ENCODE assay signal across 8 cellular contexts in the genomic region with DNA sequence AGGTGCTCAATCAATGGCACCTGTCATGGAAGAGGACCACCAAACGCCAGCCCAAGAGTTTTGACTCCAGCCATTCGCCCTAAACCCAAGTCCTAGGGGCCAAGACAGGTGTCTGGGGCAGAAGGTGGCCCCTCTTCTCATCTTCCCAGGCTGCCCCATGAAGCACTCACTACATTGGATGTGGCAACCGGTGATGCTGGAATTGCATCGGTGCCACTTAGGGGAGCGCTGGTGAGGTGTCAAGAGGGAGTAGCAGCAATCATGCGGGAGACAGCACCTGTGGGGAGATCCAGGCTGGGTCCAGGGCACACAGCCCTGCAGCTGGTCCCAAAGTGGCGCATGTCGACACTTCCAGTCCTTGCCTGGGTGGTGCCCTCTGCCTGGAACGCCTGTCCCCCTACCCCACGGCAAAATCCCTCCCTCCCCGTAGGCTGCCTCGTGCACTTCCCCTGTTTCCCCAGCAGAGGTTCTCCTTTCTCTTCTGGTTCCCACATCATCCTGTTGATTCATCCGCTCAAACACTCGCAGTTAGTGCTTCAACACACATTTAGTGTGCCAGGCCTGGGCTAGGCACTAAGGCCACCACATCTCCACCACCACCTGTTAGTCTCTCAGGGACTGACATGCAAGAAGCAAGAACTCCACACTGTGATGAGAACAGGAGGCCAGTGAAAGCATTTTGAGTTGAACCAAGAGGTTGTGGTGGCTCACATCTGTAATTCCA. TPM values are rescaled to one million over a fixed set of nuclear protein-coding genes. Genes with fewer than 3 reads are reported as not detected.
DNase-seq lines count a peak whose midpoint lies in the region; ATAC-seq and TF ChIP-seq lines count a peak whose summit lies in the region.

No MANE protein-coding gene starts in this region.

- no peaks in the 10 kb centered on the region for H3K36me3 ChIP-seq in gastroesophageal sphincter
- no peaks in the 10 kb centered on the region for H3K36me3 ChIP-seq in parathyroid adenoma (ENCODE audit: control insufficient read depth, insufficient read depth, low read length)

- H3K79me2 ChIP-seq in parathyroid adenoma: no peaks in the 10 kb centered on the region

- H3K4me3 Mint-ChIP-seq in activated T-cell treated with anti-CD3 and anti-CD28 coated beads, Interleukin-2, amount 50 U/mL, for 24 hours: no peak overlapping the region

- H3K9ac ChIP-seq in parathyroid adenoma: no peak overlapping the region

- H3K36me3 Mint-ChIP-seq in activated T-cell treated with anti-CD3 and anti-CD28 coated beads, Interleukin-2, amount 50 U/mL, for 24 hours (ENCODE audit: low read depth): no peaks in the 10 kb centered on the region

- H3K27ac ChIP-seq in gastroesophageal sphincter (no peak overlapping the region), parathyroid adenoma (no peak overlapping the region)

- H3K27ac Mint-ChIP-seq in activated T-cell treated with anti-CD3 and anti-CD28 coated beads, Interleukin-2, amount 50 U/mL, for 24 hours: no peak overlapping the region

- WGBS in gastroesophageal sphincter (ENCODE audit: low coverage in 1 of 2), 2 donors: 9 to 26% methylated on average over 6 to 7 of the region's 14 CpGs

- TF ChIP-seq CTCF in GM12872 (IDR thresholded peaks at IDR 0.05; ENCODE audit: insufficient read depth, low read depth, low read length): peak; percentile 85
- peak; percentile 50 to 81 (median 74) for TF ChIP-seq CTCF in gastroesophageal sphincter (IDR thresholded peaks at IDR 0.05)
- TF ChIP-seq CTCF in parathyroid adenoma (IDR thresholded peaks at IDR 0.05): peak; percentile 49

- H3K4me1 ChIP-seq in gastroesophageal sphincter (peaks cover 0 to 3% (median 3%) of the 10 kb centered on the region in 3 donors), parathyroid adenoma (no peaks in the 10 kb centered on the region)

- no peak for TF ChIP-seq EP300 in gastroesophageal sphincter (IDR thresholded peaks at IDR 0.05)

- peaks cover 0 to 3% (median 0%) of the 10 kb centered on the region in 3 donors for H3K9me3 ChIP-seq in gastroesophageal sphincter
- no peaks in the 10 kb centered on the region for H3K9me3 ChIP-seq in parathyroid adenoma (ENCODE audit: control insufficient read depth, low read length)

- no peaks in the 10 kb centered on the region for H3K27me3 ChIP-seq in gastroesophageal sphincter
- no peaks in the 10 kb centered on the region for H3K27me3 ChIP-seq in parathyroid adenoma (ENCODE audit: control insufficient read depth, insufficient read depth, low read length)

- peaks cover 8% of the 10 kb centered on the region for H3K4me1 Mint-ChIP-seq in activated T-cell treated with anti-CD3 and anti-CD28 coated beads, Interleukin-2, amount 50 U/mL, for 24 hours (ENCODE audit: low read depth)

- in situ Hi-C loops in ACHN (cut with HindIII; ENCODE audit: low pct_ligation_motif_present, low pct_unique_long_range_greater_than_20kb, low sequenced_read_pairs): no loop called here

- H3K4me2 ChIP-seq in parathyroid adenoma (ENCODE audit: low read length): no peak overlapping the region

- no peaks in the 10 kb centered on the region for H3K9me3 Mint-ChIP-seq in activated T-cell treated with anti-CD3 and anti-CD28 coated beads, Interleukin-2, amount 50 U/mL, for 24 hours

- no peak overlapping the region for H2AFZ ChIP-seq in parathyroid adenoma

- H3K27me3 Mint-ChIP-seq in activated T-cell treated with anti-CD3 and anti-CD28 coated beads, Interleukin-2, amount 50 U/mL, for 24 hours: peaks cover 10% of the 10 kb centered on the region

- peak; percentile 70 for ATAC-seq in gastroesophageal sphincter
- no peak for ATAC-seq in HG02870 (IDR thresholded peaks at IDR 0.05; ENCODE audit: unreplicated experiment)

- no peak overlapping the region for H3K4me3 ChIP-seq in gastroesophageal sphincter
- H3K4me3 ChIP-seq in parathyroid adenoma (ENCODE audit: low read depth, low read length): no peak overlapping the region

- no peak for TF ChIP-seq POLR2A in gastroesophageal sphincter (IDR thresholded peaks at IDR 0.05)

- peak; percentile 53 for DNase-seq in ACHN
- DNase-seq in NCI-H2171 (lab: John Stamatoyannopoulos, UW): peak; percentile 17
- peak; percentile 48 for DNase-seq in activated T-cell treated with anti-CD3 and anti-CD28 coated beads, Interleukin-2, amount 50 U/mL, for 24 hours
- no peak for DNase-seq in occipital lobe (lab: John Stamatoyannopoulos, UW)

RNA-seq across cellular contexts. Expression of a gene that starts 18.5 kb away (rescaled TPM):
- not detected for total RNA-seq in gastroesophageal sphincter
- not detected for total RNA-seq in occipital lobe

RNA-seq across cellular contexts. Expression of a gene that starts 30.8 kb away (rescaled TPM):
- total RNA-seq in gastroesophageal sphincter (10 to 100 TPM in 3 of 4 donors, 1 to 10 TPM in 1; 8.8 to 47.1 (median 23.4) TPM), occipital lobe (0.16 TPM)

RNA-seq across cellular contexts. Expression of a gene that starts 38.3 kb away (rescaled TPM):
- total RNA-seq in gastroesophageal sphincter (not detected), occipital lobe (not detected)
